30 cellular contexts compared by ENCODE assay signal in genomic region chr5:81520769-81521168, GRCh38.
"Had no signal": no experiment of that assay in that cellular context is flagged by ENCODE, and none has a peak within 500 bp of the region (broad histone marks: within the 10 kb centered on the region; RNA-seq: fewer than 3 reads in every experiment).

No MANE protein-coding gene starts in this region.

- H3K4me3 ChIP-seq: body of pancreas, colonic mucosa, esophagus squamous epithelium, gastroesophageal sphincter, heart right ventricle, hepatocyte had no signal

- H3K27ac ChIP-seq: body of pancreas, colonic mucosa, epithelial cell of prostate, esophagus squamous epithelium, gastroesophageal sphincter, heart right ventricle, hepatocyte, VCaP had no signal

- ATAC-seq: activated T-helper 17 cell treated with anti-CD3 and anti-CD28 coated beads, Interleukin-2, amount 50 U/mL, for 72 hours; body of pancreas; gastroesophageal sphincter; heart right ventricle; T-helper 17 cell; WTC11 had no signal

- H3K36me3 ChIP-seq: colonic mucosa, esophagus squamous epithelium, gastroesophageal sphincter, heart right ventricle had no signal

- FAIRE-seq: endothelial cell of umbilical vein had no signal

- DNase-seq: activated CD4-positive, alpha-beta memory T cell treated with anti-CD3 and anti-CD28 coated beads, Interleukin-2, amount 10 ng/mL, durations not matched to agents 7 days and 5 days; activated CD4-positive, alpha-beta T cell treated with anti-CD3 and anti-CD28 coated beads for 1 hour; activated CD4-positive, alpha-beta T cell treated with anti-CD3 and anti-CD28 coated beads for 4 hours; activated CD4-positive, alpha-beta T cell treated with anti-CD3 and anti-CD28 coated beads, Interleukin-2, amount 10 ng/mL, durations not matched to agents 7 days and 5 days; activated CD4-positive, alpha-beta T cell treated with anti-CD3 and anti-CD28 coated beads, Interleukin-2, amount 50 U/mL, for 4 hours; activated CD8-positive, alpha-beta memory T cell treated with anti-CD3 and anti-CD28 coated beads, Interleukin-2, amount 50 U/mL, for 48 hours; activated effector memory CD4-positive, alpha-beta T cell treated with Interleukin-2 at 50 U/mL for 16 hours; activated gamma-delta T cell treated with Interleukin-2 at 50 U/mL for 16 hours; activated naive CD4-positive, alpha-beta T cell treated with anti-CD3 and anti-CD28 coated beads, Interleukin-2, amount 50 U/mL, for 16 hours; activated naive CD4-positive, alpha-beta T cell treated with Interleukin-2 at 50 U/mL for 16 hours; activated T-cell treated with anti-CD3 and anti-CD28 coated beads for 4 hours; activated T-cell treated with anti-CD3 and anti-CD28 coated beads, Interleukin-2, amount 50 U/mL, for 24 hours; amniotic stem cell; anterior cingulate cortex; body of pancreas; caudate nucleus; colonic mucosa; effector CD8-positive, alpha-beta T cell; esophagus squamous epithelium; foreskin melanocyte; heart right ventricle; T-helper 17 cell; T1000 had no signal

- H2AFZ ChIP-seq: hepatocyte had no signal

- H3K27me3 ChIP-seq: body of pancreas, colonic mucosa, esophagus squamous epithelium, gastroesophageal sphincter, heart right ventricle, hepatocyte had no signal

- H3K9me3 ChIP-seq: body of pancreas, colonic mucosa, esophagus squamous epithelium, gastroesophageal sphincter, heart right ventricle had no signal

- H3K79me2 ChIP-seq: hepatocyte had no signal

- H3K4me1 ChIP-seq: colonic mucosa had no signal

- H3K4me2 ChIP-seq: hepatocyte had no signal
